ENCODE assay signal across 21 cellular contexts in the genomic region with DNA sequence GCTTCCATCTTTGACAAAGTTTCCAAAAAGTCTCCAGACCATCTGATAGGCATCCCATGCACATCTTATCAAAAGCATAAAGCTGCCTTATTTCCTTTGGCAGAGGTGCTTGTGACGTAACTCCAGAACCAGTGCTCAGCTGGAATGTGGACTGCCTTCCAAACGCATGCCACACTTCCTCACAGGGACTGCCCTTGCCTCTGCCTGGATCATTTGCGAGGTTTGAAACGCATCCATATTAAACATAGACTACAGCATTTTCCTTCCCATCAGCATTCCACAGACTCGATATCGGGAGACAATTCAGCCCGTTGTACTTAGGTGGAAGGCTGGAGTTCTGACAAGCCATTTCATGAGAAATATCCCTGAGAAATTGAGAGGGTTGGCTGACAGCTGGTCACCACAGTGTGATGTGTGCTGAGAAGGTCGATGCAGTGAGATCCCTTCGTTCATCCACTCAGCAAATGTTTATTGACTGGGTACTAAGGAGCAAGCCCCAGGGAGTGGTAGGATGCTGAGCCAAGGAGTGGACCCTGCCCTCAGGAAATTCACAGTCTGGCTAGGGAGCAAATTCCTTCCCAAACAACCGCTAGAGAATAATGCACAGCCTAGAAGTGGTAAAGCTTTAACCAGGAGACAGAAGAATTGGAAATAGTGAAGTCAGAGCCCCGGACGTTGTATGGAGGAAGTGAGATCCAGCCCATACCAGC.
DNase-seq lines count a peak whose midpoint lies in the region; ATAC-seq and TF ChIP-seq lines count a peak whose summit lies in the region.
"Had no signal": no experiment of that assay in that cellular context is flagged by ENCODE, and none has a peak within 500 bp of the region (broad histone marks: within the 10 kb centered on the region; RNA-seq: fewer than 3 reads in every experiment).

No MANE protein-coding gene starts in this region.

- H3K36me3 ChIP-seq in body of pancreas (replicated peaks in 1 of 2; ENCODE audit: insufficient read depth in 1 of 2, low read depth in 2 of 2) (no peaks in the 10 kb centered on the region), suprapubic skin (no peaks in the 10 kb centered on the region)
- H3K36me3 ChIP-seq: esophagus squamous epithelium had no signal

- H3K9me3 Mint-ChIP-seq in glutamatergic neuron (ENCODE audit: unreplicated experiment) (peaks cover 6% of the 10 kb centered on the region), osteocyte (ENCODE audit: unreplicated experiment) (no peaks in the 10 kb centered on the region)
- H3K9me3 Mint-ChIP-seq: neural crest cell had no signal

- no peaks in the 10 kb centered on the region for H3K27me3 ChIP-seq in body of pancreas
- no peaks in the 10 kb centered on the region for H3K27me3 ChIP-seq in suprapubic skin
- H3K27me3 ChIP-seq: esophagus squamous epithelium, testis had no signal

- H3K27me3 Mint-ChIP-seq in glutamatergic neuron (ENCODE audit: unreplicated experiment) (peaks cover 4% of the 10 kb centered on the region), osteocyte (ENCODE audit: unreplicated experiment) (no peaks in the 10 kb centered on the region)

- H3K9me3 ChIP-seq in body of pancreas (no peaks in the 10 kb centered on the region), suprapubic skin (no peaks in the 10 kb centered on the region)
- H3K9me3 ChIP-seq: esophagus squamous epithelium, testis had no signal

- H3K4me3 Mint-ChIP-seq in glutamatergic neuron (ENCODE audit: unreplicated experiment) (no peak overlapping the region), osteocyte (ENCODE audit: unreplicated experiment) (no peak overlapping the region)
- H3K4me3 Mint-ChIP-seq: activated CD8-positive, alpha-beta memory T cell treated with anti-CD3 and anti-CD28 coated beads, Interleukin-2, amount 10 ng/mL, durations not matched to agents 7 days and 5 days; neural crest cell had no signal

- H3K4me3 ChIP-seq in body of pancreas = no peak overlapping the region
- H3K4me3 ChIP-seq in suprapubic skin = no peak overlapping the region
- H3K4me3 ChIP-seq: esophagus squamous epithelium, testis had no signal

- H3K4me1 Mint-ChIP-seq in glutamatergic neuron (ENCODE audit: low read depth, unreplicated experiment) (peaks cover 21% of the 10 kb centered on the region), osteocyte (ENCODE audit: unreplicated experiment) (peaks cover 29% of the 10 kb centered on the region)

- H3K36me3 Mint-ChIP-seq in glutamatergic neuron (ENCODE audit: unreplicated experiment) (no peaks in the 10 kb centered on the region), osteocyte (ENCODE audit: unreplicated experiment) (no peaks in the 10 kb centered on the region)
- H3K36me3 Mint-ChIP-seq: activated CD8-positive, alpha-beta memory T cell treated with anti-CD3 and anti-CD28 coated beads, Interleukin-2, amount 10 ng/mL, durations not matched to agents 7 days and 5 days had no signal

- no peak for TF ChIP-seq EP300 in suprapubic skin (IDR thresholded peaks at IDR 0.05)

- TF ChIP-seq CTCF in body of pancreas (IDR thresholded peaks at IDR 0.05) = no peak
- no peak for TF ChIP-seq CTCF in glutamatergic neuron (IDR thresholded peaks at IDR 0.05; ENCODE audit: partially characterized antibody, unreplicated experiment)
- TF ChIP-seq CTCF in osteocyte (IDR thresholded peaks at IDR 0.05) = no peak
- no peak for TF ChIP-seq CTCF in suprapubic skin (IDR thresholded peaks at IDR 0.05)

- intact Hi-C loops in body of pancreas (cut with DNase I) = no loop called here

- peak overlapping the region in 2 of 4 donors; percentile 53 to 57 for H3K27ac ChIP-seq in body of pancreas
- no peak overlapping the region for H3K27ac ChIP-seq in suprapubic skin
- H3K27ac ChIP-seq: esophagus squamous epithelium, testis had no signal

- H3K27ac Mint-ChIP-seq in glutamatergic neuron (ENCODE audit: unreplicated experiment) (peak overlapping the region; percentile 89), osteocyte (ENCODE audit: unreplicated experiment) (peak overlapping the region; percentile 73)
- H3K27ac Mint-ChIP-seq: activated CD8-positive, alpha-beta memory T cell treated with anti-CD3 and anti-CD28 coated beads, Interleukin-2, amount 10 ng/mL, durations not matched to agents 7 days and 5 days had no signal

- no peaks in the 10 kb centered on the region for H3K4me1 ChIP-seq in body of pancreas
- H3K4me1 ChIP-seq in suprapubic skin = peaks cover 7% of the 10 kb centered on the region
- H3K4me1 ChIP-seq: testis had no signal

- TF ChIP-seq POLR2A in body of pancreas (IDR thresholded peaks at IDR 0.05) = no peak
- no peak for TF ChIP-seq POLR2A in suprapubic skin (IDR thresholded peaks at IDR 0.05)

- DNase-seq in EL (peak; percentile 26), body of pancreas (peak in 1 of 4 donors; percentile 40), glutamatergic neuron (no peak), osteocyte (ENCODE audit: extremely low spot score, unreplicated experiment) (no peak), pons (ENCODE audit: low spot score) (no peak), SK-N-DZ (ENCODE audit: low spot score) (no peak), suprapubic skin (ENCODE audit: low spot score in 2 of 2) (no peak)
- DNase-seq: activated CD8-positive, alpha-beta memory T cell treated with anti-CD3 and anti-CD28 coated beads, Interleukin-2, amount 10 ng/mL, durations not matched to agents 7 days and 5 days; activated effector memory CD4-positive, alpha-beta T cell treated with anti-CD3 and anti-CD28 coated beads, Interleukin-2, amount 50 U/mL, for 16 hours; esophagus squamous epithelium; GDM1; mesendoderm; NCI-H1694; SIG-M5; stimulated activated CD4-positive, alpha-beta T cell treated with anti-CD3 and anti-CD28 coated beads, Interleukin-1b, Interleukin-23, amount 100 ng/mL, for 48 hours; T-helper 2 cell; testis had no signal

- ATAC-seq in body of pancreas = peak; percentile 68
- no peak for ATAC-seq in GM21723 (IDR thresholded peaks at IDR 0.05; ENCODE audit: unreplicated experiment)
- ATAC-seq: activated CD4-positive, CD25-positive, alpha-beta regulatory T cell treated with anti-CD3 and anti-CD28 coated beads, Interleukin-2, amount 50 U/mL, for 24 hours; activated CD8-positive, alpha-beta memory T cell treated with anti-CD3 and anti-CD28 coated beads, Interleukin-2, amount 10 ng/mL, durations not matched to agents 7 days and 5 days; HCT116 had no signal

- WGBS in body of pancreas, 2 donors = 23 to 40% methylated on average over 10 to 12 of the region's 12 CpGs
- 59% methylated on average over 12 of the region's 12 CpGs for WGBS in suprapubic skin
